Comparison of ENCODE assay signal across 8 cellular contexts in the genomic region with DNA sequence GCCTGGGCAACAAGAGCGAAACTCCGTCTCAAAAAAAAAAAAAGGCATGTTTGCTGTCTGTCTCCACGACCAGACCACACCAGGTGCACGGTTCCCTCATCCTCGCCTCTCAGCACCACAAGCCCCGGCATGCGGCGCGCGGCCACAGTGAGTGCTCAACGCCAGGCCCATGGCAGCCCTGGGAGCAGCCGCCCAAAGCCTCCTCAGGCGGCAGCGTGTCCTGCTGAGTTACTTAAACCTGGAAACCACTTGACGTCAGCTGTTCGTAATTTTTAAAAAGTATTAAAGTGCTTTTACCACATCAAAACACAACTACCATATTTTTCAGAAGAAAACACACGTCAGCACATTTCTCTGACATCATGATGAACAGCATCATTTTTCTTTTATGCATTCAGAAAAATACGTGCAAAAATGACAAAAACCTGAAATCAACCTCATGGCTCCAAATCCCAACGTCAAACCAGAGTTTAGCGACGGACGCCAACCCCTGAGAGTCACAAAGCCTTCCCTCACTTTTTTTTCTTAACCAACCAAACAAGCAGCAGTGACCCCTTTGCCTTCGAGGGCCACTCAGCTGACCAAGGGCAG. TPM values are rescaled to one million over a fixed set of nuclear protein-coding genes. Genes with fewer than 3 reads are reported as not detected.
A peak's percentile ranks its signal among the peaks of the same experiment; 100 is the strongest.
DNase-seq lines count a peak whose midpoint lies in the region; ATAC-seq and TF ChIP-seq lines count a peak whose summit lies in the region.

No MANE protein-coding gene starts in this region.

- DNase-seq in CD4-positive, CD25-positive, alpha-beta regulatory T cell, result peak in 1 of 3 donors; percentile 55
- DNase-seq in MV-4-11 (lab: John Stamatoyannopoulos, UW), result peak; percentile 62
- DNase-seq in natural killer cell, result no peak
- no peak for DNase-seq in head of caudate nucleus
- DNase-seq in CD14-positive monocyte (ENCODE audit: low spot score), result no peak

- H3K27ac ChIP-seq in CD4-positive, CD25-positive, alpha-beta regulatory T cell (ENCODE audit: insufficient read depth, low read length, poor library complexity, severe bottlenecking), result peak overlapping the region; percentile 69

- no peak for ATAC-seq in CD4-positive, CD25-positive, alpha-beta regulatory T cell (ENCODE audit: low read depth in 2 of 2)
- ATAC-seq in natural killer cell (no peak), GM19035 (IDR thresholded peaks at IDR 0.05; ENCODE audit: unreplicated experiment) (no peak), HG03342 (IDR thresholded peaks at IDR 0.05; ENCODE audit: unreplicated experiment) (no peak)

- peaks cover 4% of the 10 kb centered on the region for H3K36me3 Mint-ChIP-seq in CD4-positive, CD25-positive, alpha-beta regulatory T cell
- H3K36me3 Mint-ChIP-seq in brain (peaks cover 9% of the 10 kb centered on the region), natural killer cell (no peaks in the 10 kb centered on the region), CD14-positive monocyte (peaks cover 29 to 37% of the 10 kb centered on the region in 2 donors)

- H3K4me3 Mint-ChIP-seq in CD4-positive, CD25-positive, alpha-beta regulatory T cell, result peak overlapping the region; percentile 85 to 88 (median 86)
- peak overlapping the region; percentile 78 to 91 (median 88) for H3K4me3 Mint-ChIP-seq in brain
- peak overlapping the region; percentile 83 for H3K4me3 Mint-ChIP-seq in natural killer cell
- no peak overlapping the region for H3K4me3 Mint-ChIP-seq in CD14-positive monocyte

- peak overlapping the region; percentile 92 to 98 (median 97) for H3K27ac Mint-ChIP-seq in CD4-positive, CD25-positive, alpha-beta regulatory T cell
- H3K27ac Mint-ChIP-seq in brain, result peak overlapping the region; percentile 90 to 98 (median 92)
- peak overlapping the region; percentile 71 to 95 for H3K27ac Mint-ChIP-seq in natural killer cell
- peak overlapping the region in 3 of 7 donors; percentile 21 to 76 (median 57) for H3K27ac Mint-ChIP-seq in CD14-positive monocyte

- no peak overlapping the region for H3K4me3 ChIP-seq in CD4-positive, CD25-positive, alpha-beta regulatory T cell (ENCODE audit: low read depth, low read length)

- H3K27me3 Mint-ChIP-seq in CD4-positive, CD25-positive, alpha-beta regulatory T cell, result no peaks in the 10 kb centered on the region
- no peaks in the 10 kb centered on the region for H3K27me3 Mint-ChIP-seq in brain
- H3K27me3 Mint-ChIP-seq in natural killer cell (ENCODE audit: low read depth in 2 of 2), result no peaks in the 10 kb centered on the region
- peaks cover 0 to 8% (median 5%) of the 10 kb centered on the region in 3 donors for H3K27me3 Mint-ChIP-seq in CD14-positive monocyte (ENCODE audit: low read depth in 3 of 3)

- H3K4me1 ChIP-seq in CD4-positive, CD25-positive, alpha-beta regulatory T cell (ENCODE audit: control insufficient read depth, insufficient read depth, low read length, poor library complexity, severe bottlenecking), result peaks cover 43% of the 10 kb centered on the region

- peaks cover 13 to 57% (median 33%) of the 10 kb centered on the region in 4 donors for H3K4me1 Mint-ChIP-seq in CD4-positive, CD25-positive, alpha-beta regulatory T cell
- H3K4me1 Mint-ChIP-seq in brain, result peaks cover 52% of the 10 kb centered on the region
- peaks cover 14 to 39% of the 10 kb centered on the region in 2 donors for H3K4me1 Mint-ChIP-seq in natural killer cell
- peaks cover 34% of the 10 kb centered on the region for H3K4me1 Mint-ChIP-seq in CD14-positive monocyte

- no peaks in the 10 kb centered on the region for H3K27me3 ChIP-seq in CD4-positive, CD25-positive, alpha-beta regulatory T cell (ENCODE audit: control insufficient read depth, insufficient read depth, low read length)

- TF ChIP-seq CTCF in brain (conservative IDR thresholded peaks at IDR 0.05), result no peak
- no peak for TF ChIP-seq CTCF in natural killer cell (IDR thresholded peaks at IDR 0.05)
- TF ChIP-seq CTCF in CD14-positive monocyte (IDR thresholded peaks at IDR 0.05), result no peak

- intact Hi-C loops in natural killer cell (cut with micrococcal nuclease) (no loop called here), head of caudate nucleus (cut with DNase I) (loop anchor here (10.0 kb wide), 1 partner anchor 128 kb away; a partner anchor contains a TSS), CD14-positive monocyte (cut with micrococcal nuclease) (loop anchor here in 1 of 2 donors (10.0 kb wide), 1 partner anchor 692 kb away; a partner anchor contains a TSS)

- H3K36me3 ChIP-seq in CD4-positive, CD25-positive, alpha-beta regulatory T cell (ENCODE audit: control insufficient read depth, insufficient read depth, low read length), result peaks cover 17% of the 10 kb centered on the region

- no peaks in the 10 kb centered on the region for H3K9me3 Mint-ChIP-seq in CD4-positive, CD25-positive, alpha-beta regulatory T cell
- H3K9me3 Mint-ChIP-seq in brain, result no peaks in the 10 kb centered on the region
- H3K9me3 Mint-ChIP-seq in natural killer cell, result no peaks in the 10 kb centered on the region
- H3K9me3 Mint-ChIP-seq in CD14-positive monocyte, result peaks cover 0 to 1% (median 0%) of the 10 kb centered on the region in 7 donors

- H3K9me3 ChIP-seq in CD4-positive, CD25-positive, alpha-beta regulatory T cell (ENCODE audit: control insufficient read depth in 2 of 2, low read length in 2 of 2), result no peaks in the 10 kb centered on the region

RNA-seq across cellular contexts. Expression of a gene that starts 2.1 kb away (rescaled TPM):
- total RNA-seq in CD4-positive, CD25-positive, alpha-beta regulatory T cell, result 84.1 TPM
- polyA plus RNA-seq in CD4-positive, CD25-positive, alpha-beta regulatory T cell, result 10 to 100 TPM; 33.5 to 46.5 (median 37.4) TPM
- polyA plus RNA-seq in brain (ENCODE audit: insufficient read depth, low read depth, low replicate concordance) (88.5 TPM), CD14-positive monocyte (10 to 100 TPM; 18.0 to 22.2 TPM)
- total RNA-seq in natural killer cell, result 10 to 100 TPM; 25.9 to 26.9 (median 26.8) TPM

RNA-seq across cellular contexts. Expression of a gene that starts 2.7 kb away (rescaled TPM):
- total RNA-seq in CD4-positive, CD25-positive, alpha-beta regulatory T cell, result 26.3 TPM
- 10 to 100 TPM; 24.5 to 35.0 (median 27.0) TPM for polyA plus RNA-seq in CD4-positive, CD25-positive, alpha-beta regulatory T cell
- 15.6 TPM for polyA plus RNA-seq in brain (ENCODE audit: insufficient read depth, low read depth, low replicate concordance)
- 10 to 100 TPM; 17.8 to 42.1 (median 33.0) TPM for total RNA-seq in natural killer cell
- 10 to 100 TPM; 31.6 to 37.3 TPM for polyA plus RNA-seq in CD14-positive monocyte

RNA-seq across cellular contexts. Expression of a gene that starts 13.1 kb away (rescaled TPM):
- total RNA-seq in CD4-positive, CD25-positive, alpha-beta regulatory T cell, result 11.2 TPM
- polyA plus RNA-seq in CD4-positive, CD25-positive, alpha-beta regulatory T cell, result 10 to 100 TPM; 17.4 to 19.4 (median 18.3) TPM
- 9.5 TPM for polyA plus RNA-seq in brain (ENCODE audit: insufficient read depth, low read depth, low replicate concordance)
- total RNA-seq in natural killer cell, result 10 to 100 TPM in 1 of 3 donors, 1 to 10 TPM in 2; 6.9 to 10.9 (median 9.3) TPM
- not detected for polyA plus RNA-seq in CD14-positive monocyte

RNA-seq across cellular contexts. Expression of a gene that starts 54.3 kb away (rescaled TPM):
- 68.3 TPM for total RNA-seq in CD4-positive, CD25-positive, alpha-beta regulatory T cell
- 100 to 1,000 TPM; 227 to 274 (median 240) TPM for polyA plus RNA-seq in CD4-positive, CD25-positive, alpha-beta regulatory T cell
- polyA plus RNA-seq in brain (ENCODE audit: insufficient read depth, low read depth, low replicate concordance) (182 TPM), CD14-positive monocyte (1,000 to 10,000 TPM; 1,224 to 1,249 TPM)
- 10 to 100 TPM; 46.1 to 94.8 (median 55.4) TPM for total RNA-seq in natural killer cell

RNA-seq across cellular contexts. Expression of a gene that starts 55.9 kb away (rescaled TPM):
- not detected for total RNA-seq in CD4-positive, CD25-positive, alpha-beta regulatory T cell
- not detected for polyA plus RNA-seq in CD4-positive, CD25-positive, alpha-beta regulatory T cell
- polyA plus RNA-seq in brain (ENCODE audit: insufficient read depth, low read depth, low replicate concordance), result 0.71 TPM
- total RNA-seq in natural killer cell, result 1 to 10 TPM in 1 of 3 donors, under 1 TPM in 2; 0.49 to 1.2 (median 0.61) TPM
- not detected for polyA plus RNA-seq in CD14-positive monocyte

Comparison
In these comparisons a context has a peak if more than half of its experiments do, and no peak if none do; other contexts are left out.
1. H3K4me3 Mint-ChIP-seq: peak in CD4-positive, CD25-positive, alpha-beta regulatory T cell (4 of 4), brain (5 of 5) and natural killer cell (single experiment); none in CD14-positive monocyte (0 of 2).